ENCODE assay signal across 9 cellular contexts in the genomic region with DNA sequence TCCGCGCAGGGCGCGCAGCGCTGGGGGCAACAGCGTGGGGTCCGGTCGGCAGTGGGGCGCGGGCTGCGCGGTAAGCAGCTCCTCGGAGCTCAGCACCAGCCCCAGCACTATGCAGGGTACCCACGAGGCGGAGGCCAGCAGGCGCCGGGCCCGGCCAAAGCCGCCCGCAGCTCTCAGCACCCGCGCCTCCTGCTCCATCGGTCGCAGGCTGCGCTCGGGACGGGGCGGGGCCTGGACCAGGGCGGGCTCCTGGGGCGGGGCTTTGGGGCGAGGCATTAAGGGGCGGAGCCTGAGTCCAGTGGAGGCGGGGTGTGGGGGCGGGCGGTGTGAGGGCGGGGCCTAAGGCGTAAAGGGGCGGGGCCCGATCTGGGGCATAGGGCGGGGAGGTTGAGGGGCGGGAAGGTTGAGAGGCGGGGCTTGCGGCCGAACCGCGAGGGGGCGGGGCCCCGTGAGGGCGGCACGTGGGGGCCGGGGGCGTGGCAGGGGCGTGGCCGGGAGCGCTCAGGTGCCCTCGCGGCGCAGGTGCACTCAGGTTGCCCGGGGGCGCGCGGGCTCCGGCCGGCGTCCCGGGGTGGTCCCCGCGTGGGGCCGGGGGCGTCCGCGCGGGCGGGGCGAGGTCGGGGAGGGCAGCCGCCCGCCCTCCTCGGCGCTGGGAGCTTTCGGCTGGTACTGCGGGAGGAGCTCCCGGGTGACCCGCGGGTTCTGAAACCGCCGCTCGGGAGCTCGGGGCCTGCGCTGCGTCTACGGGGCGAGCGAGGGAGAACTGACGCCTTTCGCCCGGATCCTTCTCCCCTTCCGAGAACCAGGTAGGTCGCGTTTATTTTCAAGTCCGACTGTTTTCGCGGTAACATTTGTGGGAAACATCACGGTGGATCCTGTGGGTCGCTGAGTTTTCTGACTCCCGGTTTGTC. TPM values are rescaled to one million over a fixed set of nuclear protein-coding genes. Genes with fewer than 3 reads are reported as not detected.
DNase-seq lines count a peak whose midpoint lies in the region; ATAC-seq and TF ChIP-seq lines count a peak whose summit lies in the region.
"Had no signal": no experiment of that assay in that cellular context is flagged by ENCODE, and none has a peak within 500 bp of the region (broad histone marks: within the 10 kb centered on the region; RNA-seq: fewer than 3 reads in every experiment).

No MANE protein-coding gene starts in this region.

- H3K27me3 ChIP-seq in lung (ENCODE audit: control insufficient read depth, insufficient read depth): peaks cover 6% of the 10 kb centered on the region

- peak overlapping the region; percentile 55 for H3K4me3 ChIP-seq in lung
- H3K4me3 ChIP-seq: SJSA1 had no signal

- peaks cover 0 to 6% of the 10 kb centered on the region in 2 donors for H3K4me1 ChIP-seq in lung (ENCODE audit: control insufficient read depth in 2 of 2, insufficient read depth in 2 of 2, low read length in 2 of 2)
- H3K4me1 ChIP-seq: SJSA1 had no signal

- H3K9me3 ChIP-seq in lung (ENCODE audit: control insufficient read depth in 2 of 2, insufficient read depth in 1 of 2, low read length in 1 of 2): peaks cover 0 to 2% of the 10 kb centered on the region in 2 donors
- H3K9me3 ChIP-seq: SJSA1 had no signal

- DNase-seq in GM03348 (ENCODE audit: low spot score) (peak; percentile 84), NCI-H2029 treated with DMSO at 0.1 percent for 48 hours (lab: John Stamatoyannopoulos, UW) (peak; percentile 9), ecto neural progenitor cell (ENCODE audit: low spot score) (peak; percentile 96), lung (ENCODE audit: low spot score) (peak; percentile 90), superior temporal gyrus (ENCODE audit: extremely low spot score) (no peak)
- peak; percentile 83 for DNase-seq in activated CD4-positive, alpha-beta T cell treated with anti-CD3 and anti-CD28 coated beads, Interleukin-2, amount 50 U/mL, for 48 hours
- DNase-seq in stimulated activated CD8-positive, alpha-beta memory T cell treated with anti-CD3 and anti-CD28 coated beads, Interleukin-15, amount 100 ng/mL, for 4 hours (ENCODE audit: low read depth in 2 of 2): peak; percentile 46 to 48

- TF ChIP-seq CTCF in lung (IDR thresholded peaks at IDR 0.05; ENCODE audit: control extremely low read depth, extremely low read depth): no peak

- WGBS in lung, 2 donors: 1 to 2% methylated on average over 70 to 106 of the region's 106 CpGs

- ATAC-seq in lung (ENCODE audit: insufficient read depth, low FRiP score) (peak; percentile 82), HG02642 (IDR thresholded peaks at IDR 0.05; ENCODE audit: poor library complexity, unreplicated experiment) (no peak)

- peaks cover 0 to 1% of the 10 kb centered on the region in 2 donors for H3K36me3 ChIP-seq in lung (ENCODE audit: control insufficient read depth in 2 of 2, insufficient read depth in 2 of 2, low read length in 2 of 2)
- H3K36me3 ChIP-seq: SJSA1 had no signal

- H3K27ac ChIP-seq in lung (ENCODE audit: low read depth in 1 of 2, low read length in 1 of 2): peak overlapping the region in 1 of 2 donors; percentile 20
- H3K27ac ChIP-seq: SJSA1 had no signal

RNA-seq across cellular contexts. Expression of a gene that starts 1.4 kb away (rescaled TPM):
- 100 to 1,000 TPM in 1 of 2 donors, 10 to 100 TPM in 1; 25.2 to 227 TPM for total RNA-seq in lung
- polyA plus RNA-seq in lung: 100 to 1,000 TPM in 1 of 2 donors, 10 to 100 TPM in 1; 78.8 to 285 TPM
- total RNA-seq: SJSA1 had no signal

RNA-seq across cellular contexts. Expression of a gene that starts 15.8 kb away (rescaled TPM):
- 10 to 100 TPM in 1 of 2 donors, 1 to 10 TPM in 1; 4.7 to 13.9 TPM for total RNA-seq in lung
- 1 to 10 TPM; 2.4 to 4.5 TPM for polyA plus RNA-seq in lung

RNA-seq across cellular contexts. Expression of a gene that starts 30.2 kb away (rescaled TPM):
- total RNA-seq in lung: 1 to 10 TPM in 1 of 2 donors, under 1 TPM in 1; 0.09 to 1.9 TPM
- polyA plus RNA-seq in lung: 1 to 10 TPM in 1 of 2 donors, under 1 TPM in 1; 0.77 to 2.1 TPM
